In genomic region chr4:183097251-183098079, GRCh38 we compare ENCODE assay signal across 8 cellular contexts. TPM values are rescaled to one million over a fixed set of nuclear protein-coding genes. Genes with fewer than 3 reads are reported as not detected.
DNase-seq lines count a peak whose midpoint lies in the region; ATAC-seq and TF ChIP-seq lines count a peak whose summit lies in the region.

No MANE protein-coding gene starts in this region.

- H3K9ac ChIP-seq in duodenal mucosa (ENCODE audit: low read depth in 1 of 2, low read length in 2 of 2) (peak overlapping the region in 1 of 2 donors; percentile 24), mucosa of rectum (ENCODE audit: low read depth in 1 of 2, low read length in 2 of 2) (peak overlapping the region in 1 of 2 donors; percentile 67)

- H3K4me3 ChIP-seq in duodenal mucosa (ENCODE audit: low read depth in 1 of 2, low read length in 2 of 2): peak overlapping the region; percentile 64 to 79
- peak overlapping the region; percentile 68 to 78 for H3K4me3 ChIP-seq in mucosa of rectum (ENCODE audit: low read length in 2 of 2)
- H3K4me3 ChIP-seq in uterus: peak overlapping the region; percentile 59 to 90

- H3K9me3 ChIP-seq in duodenal mucosa (ENCODE audit: control insufficient read depth in 1 of 2, low read length in 2 of 2) (no peaks in the 10 kb centered on the region), mucosa of rectum (ENCODE audit: control insufficient read depth in 2 of 2, low read length in 2 of 2) (no peaks in the 10 kb centered on the region), uterus (no peaks in the 10 kb centered on the region)

- TF ChIP-seq POLR2A in uterus (IDR thresholded peaks at IDR 0.05): no peak

- DNase-seq in stimulated activated CD4-positive, alpha-beta T cell treated with anti-CD3 and anti-CD28 coated beads, Interleukin-12 subunit alpha, Interleukin-12 subunit beta, amount 100 ng/mL, for 4 hours: peak; percentile 1
- no peak for DNase-seq in stimulated activated CD4-positive, alpha-beta T cell treated with anti-CD3 and anti-CD28 coated beads, Interleukin-2, amount 100 ng/mL, for 48 hours
- peak; percentile 24 to 37 for DNase-seq in uterus
- DNase-seq in SHP77 (lab: John Stamatoyannopoulos, UW): no peak
- DNase-seq in GM19238 (ENCODE audit: insufficient read length, low spot score): no peak

- H3K4me1 ChIP-seq in duodenal mucosa (ENCODE audit: control insufficient read depth in 1 of 2, insufficient read depth in 2 of 2, low read length in 2 of 2) (peaks cover 10 to 12% of the 10 kb centered on the region in 2 donors), mucosa of rectum (ENCODE audit: control insufficient read depth in 2 of 2, insufficient read depth in 2 of 2, low read length in 2 of 2) (peaks cover 7 to 10% of the 10 kb centered on the region in 2 donors), uterus (no peaks in the 10 kb centered on the region)

- no peak for TF ChIP-seq CTCF in uterus (IDR thresholded peaks at IDR 0.05)

- peak overlapping the region; percentile 83 for H3K27ac ChIP-seq in duodenal mucosa (ENCODE audit: low read depth, low read length)
- peak overlapping the region; percentile 73 to 85 for H3K27ac ChIP-seq in mucosa of rectum (ENCODE audit: low read depth in 2 of 2, low read length in 2 of 2)
- peak overlapping the region; percentile 92 to 98 for H3K27ac ChIP-seq in uterus

- peaks cover 16 to 50% of the 10 kb centered on the region in 2 donors for H3K27me3 ChIP-seq in duodenal mucosa (ENCODE audit: control insufficient read depth in 1 of 2, insufficient read depth in 2 of 2, low read length in 2 of 2)
- peaks cover 35 to 39% of the 10 kb centered on the region in 2 donors for H3K27me3 ChIP-seq in mucosa of rectum (ENCODE audit: control insufficient read depth in 2 of 2, insufficient read depth in 2 of 2, low read length in 2 of 2)
- no peaks in the 10 kb centered on the region for H3K27me3 ChIP-seq in uterus

- intact Hi-C loops in uterus (cut with DNase I; ENCODE audit: low total_unique reads): no loop called here

- H3K36me3 ChIP-seq in duodenal mucosa (ENCODE audit: control insufficient read depth in 1 of 2, insufficient read depth in 2 of 2, low read length in 2 of 2): no peaks in the 10 kb centered on the region
- no peaks in the 10 kb centered on the region for H3K36me3 ChIP-seq in mucosa of rectum (ENCODE audit: control insufficient read depth in 2 of 2, insufficient read depth in 2 of 2, low read length in 2 of 2)
- H3K36me3 ChIP-seq in uterus: no peaks in the 10 kb centered on the region

- no peak for ATAC-seq in GM21367 (IDR thresholded peaks at IDR 0.05; ENCODE audit: unreplicated experiment)

RNA-seq across cellular contexts. Expression of gene WWC2, which starts 1.6 kb away (rescaled TPM):
- total RNA-seq in uterus: 10 to 100 TPM; 26.9 to 45.9 (median 41.4) TPM

Comparison
In these comparisons a context has a peak if more than half of its experiments do, and no peak if none do; other contexts are left out.
1. DNase-seq: peak in stimulated activated CD4-positive, alpha-beta T cell treated with anti-CD3 and anti-CD28 coated beads, Interleukin-12 subunit alpha, Interleukin-12 subunit beta, amount 100 ng/mL, for 4 hours (single experiment) and uterus (2 of 2); none in stimulated activated CD4-positive, alpha-beta T cell treated with anti-CD3 and anti-CD28 coated beads, Interleukin-2, amount 100 ng/mL, for 48 hours (0 of 2), SHP77 (0 of 2) and GM19238 (single experiment).
2. Peak in every context shown above with its lines, with median percentiles within 50 percentile points of each other: H3K27ac ChIP-seq and H3K4me3 ChIP-seq.